ENCODE assay signal across 1 cellular context in genomic region chr6:150866147-150867073, GRCh38.
TF ChIP-seq lines count a peak whose summit lies in the region.

No MANE protein-coding gene starts in this region.

TF ChIP-seq in K562, 482 proteins besides CTCF, POLR2A, EP300 and RAD21 (continued from another document and continues in another):
- TF ChIP-seq ETS1 (conservative IDR thresholded peaks at IDR 0.05; ENCODE audit: control insufficient read depth, low read depth, low read length) (peak; percentile 70; the same call in 1 of the 2 replicates), TAL1 (IDR thresholded peaks at IDR 0.05) (no peak), CBX3 (IDR thresholded peaks at IDR 0.05; ENCODE audit: borderline replicate concordance in 1 of 2, low read length in 2 of 2) (no peak), MTA1 (IDR thresholded peaks at IDR 0.05; ENCODE audit: borderline replicate concordance) (0 out of 2 replicates have a peak, but pooled peaks have one; percentile 31), TAF9B (IDR thresholded peaks at IDR 0.05; ENCODE audit: partially characterized antibody) (no peak), NR0B1 (IDR thresholded peaks at IDR 0.05; ENCODE audit: partially characterized antibody) (no peak), ZFP91 (CRISPR knock-in tag; IDR thresholded peaks at IDR 0.05) (no peak), BRD4 (IDR thresholded peaks at IDR 0.05) (no peak), RBM22 (IDR thresholded peaks at IDR 0.05; ENCODE audit: low read depth, low read length, poor library complexity, severe bottlenecking) (peak; percentile 86), SRSF9 (IDR thresholded peaks at IDR 0.05; ENCODE audit: borderline replicate concordance, low read depth, low read length) (no peak), ID3 (CRISPR knock-in tag; IDR thresholded peaks at IDR 0.05) (no peak), ID3 (tag; IDR thresholded peaks at IDR 0.05) (no peak), CSDE1 (IDR thresholded peaks at IDR 0.05) (no peak), SRSF7 (optimal IDR thresholded peaks at IDR 0.05; ENCODE audit: low read depth, low read length) (no peak), TFAP4 (CRISPR knock-in tag; IDR thresholded peaks at IDR 0.05; ENCODE audit: borderline replicate concordance) (peak; percentile 89), ETS2 (tag; IDR thresholded peaks at IDR 0.05; ENCODE audit: borderline replicate concordance, poor library complexity, severe bottlenecking) (no peak), RCOR1 (IDR thresholded peaks at IDR 0.05; ENCODE audit: borderline replicate concordance in 1 of 2, low read depth in 2 of 2, low read length in 2 of 2) (no peak), MTA2 (IDR thresholded peaks at IDR 0.05; ENCODE audit: low read depth) (no peak), GABPA (tag; conservative IDR thresholded peaks at IDR 0.05; ENCODE audit: low read depth) (peak; percentile 56), ZNF583 (CRISPR knock-in tag; IDR thresholded peaks at IDR 0.05) (no peak), NFIC (IDR thresholded peaks at IDR 0.05) (peak; percentile 49), IRF9 (tag; IDR thresholded peaks at IDR 0.05) (0 out of 2 replicates have a peak, but pooled peaks have one; percentile 60), MCM7 (IDR thresholded peaks at IDR 0.05) (no peak), RFX1 (IDR thresholded peaks at IDR 0.05) (no peak), KAT7 (CRISPR knock-in tag; IDR thresholded peaks at IDR 0.05; ENCODE audit: borderline replicate concordance) (0 out of 2 replicates have a peak, but pooled peaks have one; percentile 46), KLF6 (CRISPR knock-in tag; IDR thresholded peaks at IDR 0.05; ENCODE audit: borderline replicate concordance) (no peak), HNRNPL (IDR thresholded peaks at IDR 0.05; ENCODE audit: low read depth, low read length) (peak; percentile 84), EHMT2 (IDR thresholded peaks at IDR 0.05) (no peak), ZBTB34 (CRISPR knock-in tag; IDR thresholded peaks at IDR 0.05) (no peak), SMAD1 (IDR thresholded peaks at IDR 0.05; ENCODE audit: low read depth, low read length, partially characterized antibody) (no peak), HDAC1 (IDR thresholded peaks at IDR 0.05) (peak in 1 of 2 experiments; percentile 99; a peak in 2 of 4 replicates), TRIM25 (IDR thresholded peaks at IDR 0.05; ENCODE audit: borderline replicate concordance) (no peak), TCF7 (IDR thresholded peaks at IDR 0.05; ENCODE audit: borderline replicate concordance) (no peak), ZBTB33 (CRISPR knock-in tag; IDR thresholded peaks at IDR 0.05) (no peak), ZSCAN32 (CRISPR knock-in tag; IDR thresholded peaks at IDR 0.05) (no peak), ZNF318 (IDR thresholded peaks at IDR 0.05; ENCODE audit: borderline replicate concordance in 1 of 2, low read depth in 1 of 2) (no peak), ZNF589 (CRISPR knock-in tag; IDR thresholded peaks at IDR 0.05; ENCODE audit: low read depth) (no peak)
